In the genomic region with DNA sequence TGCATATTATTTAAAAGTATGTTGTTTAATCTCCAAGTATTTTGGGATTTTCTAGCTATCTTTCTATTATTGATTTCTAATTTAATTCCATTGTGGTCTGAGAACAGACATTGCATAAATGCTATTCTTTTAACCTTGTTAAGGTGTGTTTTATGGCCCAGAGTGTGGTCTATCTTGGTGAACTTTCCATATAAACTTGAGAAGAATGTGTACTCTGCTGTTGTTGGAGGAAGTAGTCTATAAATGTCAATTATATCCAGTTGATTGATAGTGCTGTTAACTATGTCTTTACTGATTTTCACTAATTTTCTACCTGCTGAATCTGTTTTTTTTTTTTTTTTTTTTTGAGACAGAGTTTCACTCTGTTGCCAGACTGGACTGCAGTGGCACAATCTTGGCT, we compare ENCODE assay signal across 35 cellular contexts.
"Had no signal": no experiment of that assay in that cellular context is flagged by ENCODE, and none has a peak within 500 bp of the region (broad histone marks: within the 10 kb centered on the region; RNA-seq: fewer than 3 reads in every experiment).

No MANE protein-coding gene starts in this region.

- DNase-seq: Karpas-422, Kasumi-1, KG1, MG63, MM.1S, MV-4-11, NCI-H1048, NCI-H1092, NCI-H1092 treated with DMSO at 0.1 percent for 48 hours, NCI-H1105, NCI-H1105 treated with DMSO at 0.1 percent for 48 hours, NCI-H1417, NCI-H1417 treated with DMSO at 0.1 percent for 48 hours, NCI-H1436, NCI-H1436 treated with DMSO at 0.1 percent for 48 hours, NCI-H146, NCI-H1694, NCI-H1694 treated with DMSO at 0.1 percent for 48 hours, NCI-H187, NCI-H187 treated with DMSO at 0.1 percent for 48 hours, NCI-H1930, NCI-H2029, NCI-H2029 treated with DMSO at 0.1 percent for 48 hours, NCI-H2081 treated with DMSO at 0.1 percent for 48 hours, NCI-H2107, NCI-H2171, NCI-H2171 treated with DMSO at 0.1 percent for 48 hours, NCI-H2227 treated with DMSO at 0.1 percent for 48 hours, NCI-H226, NCI-H345, NCI-H446, NCI-H446 treated with DMSO at 0.1 percent for 48 hours, NCI-H510A, NCI-H510A treated with DMSO at 0.1 percent for 48 hours had no signal

- H3K27me3 ChIP-seq: MG63 had no signal

- H3K36me3 ChIP-seq: MG63 had no signal

- H3K9me3 ChIP-seq: MG63 had no signal

- H3K27ac ChIP-seq: KMS-11 had no signal

- H3K4me3 ChIP-seq: MG63 had no signal
